In genomic region chr14:104432611-104433231, GRCh38 we compare ENCODE assay signal across 20 cellular contexts.
DNase-seq lines count a peak whose midpoint lies in the region; ATAC-seq and TF ChIP-seq lines count a peak whose summit lies in the region.
"Had no signal": no experiment of that assay in that cellular context is flagged by ENCODE, and none has a peak within 500 bp of the region (broad histone marks: within the 10 kb centered on the region; RNA-seq: fewer than 3 reads in every experiment).

No MANE protein-coding gene starts in this region.

- no peak for TF ChIP-seq POLR2A in upper lobe of left lung (IDR thresholded peaks at IDR 0.05)

- H2AFZ ChIP-seq in H9 (ENCODE audit: low read length): no peak overlapping the region
- H2AFZ ChIP-seq: GM23248 had no signal

- H3K4me2 ChIP-seq in H9 (ENCODE audit: insufficient read depth, insufficient read length, low read length): no peak overlapping the region

- H3K4me1 Mint-ChIP-seq in activated T-cell treated with anti-CD3 and anti-CD28 coated beads, Interleukin-2, amount 50 U/mL, for 24 hours (ENCODE audit: low read depth): no peaks in the 10 kb centered on the region
- peaks cover 6 to 8% of the 10 kb centered on the region in 2 experiments; a peak in 3 of 4 replicates for H3K4me1 Mint-ChIP-seq in H9
- H3K4me1 Mint-ChIP-seq: neural crest cell had no signal

- H4K8ac ChIP-seq in H9 (replicated peaks; ENCODE audit: insufficient read length, low read depth, low read length): no peak overlapping the region

- H3K23ac ChIP-seq in H9 (ENCODE audit: insufficient read length, low read depth, low read length): no peak overlapping the region

- no peaks in the 10 kb centered on the region for H3K4me1 ChIP-seq in H9 (ENCODE audit: insufficient read depth, low read length)
- peaks cover 16 to 20% (median 18%) of the 10 kb centered on the region in 4 donors for H3K4me1 ChIP-seq in upper lobe of left lung

- no peak overlapping the region for H2BK5ac ChIP-seq in H9 (ENCODE audit: insufficient read length, low read length)

- H3K9me3 Mint-ChIP-seq in activated T-cell treated with anti-CD3 and anti-CD28 coated beads, Interleukin-2, amount 50 U/mL, for 24 hours: no peaks in the 10 kb centered on the region
- H3K9me3 Mint-ChIP-seq in H9: no peaks in the 10 kb centered on the region
- H3K9me3 Mint-ChIP-seq: CD4-positive, alpha-beta T cell; neural crest cell; T-helper 1 cell treated with Interleukin-12 subunit alpha and Interleukin-12 subunit beta and Interleukin-4 antibody, amounts not matched to agents 30 μg/mL and 1 μg/mL, for 36 hours had no signal

- no peak overlapping the region for H3K4ac ChIP-seq in H9 (ENCODE audit: low read depth, low read length)

- H2BK20ac ChIP-seq in H9 (ENCODE audit: low read depth, low read length, poor library complexity, severe bottlenecking): no peak overlapping the region

- ATAC-seq in left lobe of liver (no peak), upper lobe of left lung (ENCODE audit: low FRiP score in 2 of 2) (no peak)

- H3K27ac ChIP-seq in H9 (ENCODE audit: insufficient read length, low read depth, low read length): no peak overlapping the region
- H3K27ac ChIP-seq in upper lobe of left lung: no peak overlapping the region
- H3K27ac ChIP-seq: brain microvascular endothelial cell, GM23248, SJCRH30, uterus had no signal

- H3K36me3 Mint-ChIP-seq in activated T-cell treated with anti-CD3 and anti-CD28 coated beads, Interleukin-2, amount 50 U/mL, for 24 hours (ENCODE audit: low read depth): no peaks in the 10 kb centered on the region
- H3K36me3 Mint-ChIP-seq in H9 (ENCODE audit: insufficient read depth in 1 of 3, low read depth in 3 of 3): no peaks in the 10 kb centered on the region
- H3K36me3 Mint-ChIP-seq: activated naive CD8-positive, alpha-beta T cell had no signal

- no peak overlapping the region for H2BK120ac ChIP-seq in H9 (ENCODE audit: low read depth, low read length, poor library complexity, severe bottlenecking)

- no peak overlapping the region for H3K27ac Mint-ChIP-seq in activated T-cell treated with anti-CD3 and anti-CD28 coated beads, Interleukin-2, amount 50 U/mL, for 24 hours
- no peak overlapping the region for H3K27ac Mint-ChIP-seq in H9
- H3K27ac Mint-ChIP-seq: activated naive CD8-positive, alpha-beta T cell; CD4-positive, alpha-beta T cell; T-helper 1 cell treated with Interleukin-12 subunit alpha and Interleukin-12 subunit beta and Interleukin-4 antibody, amounts not matched to agents 30 μg/mL and 1 μg/mL, for 36 hours had no signal

- H3K9ac ChIP-seq in H9 (ENCODE audit: extremely low read depth, insufficient read length, low read length): no peak overlapping the region
- H3K9ac ChIP-seq: GM23248 had no signal

- DNase-seq in activated T-cell treated with anti-CD3 and anti-CD28 coated beads, Interleukin-2, amount 50 U/mL, for 24 hours: peak; percentile 21
- DNase-seq in activated T-cell treated with anti-CD3 and anti-CD28 coated beads for 4 hours: no peak
- DNase-seq in H9: peak; percentile 27
- DNase-seq in left lobe of liver (ENCODE audit: low spot score): peak; percentile 40
- peak; percentile 16 to 82 for DNase-seq in upper lobe of left lung
- no peak for DNase-seq in SK-N-DZ (ENCODE audit: low spot score)
- DNase-seq in amygdala (lab: John Stamatoyannopoulos, UW): no peak
- DNase-seq in CD1c-positive myeloid dendritic cell (ENCODE audit: extremely low spot score): no peak
- DNase-seq: activated CD4-positive, alpha-beta T cell treated with anti-CD3 and anti-CD28 coated beads, Interleukin-2, amount 50 U/mL, for 4 hours; brain microvascular endothelial cell; GDM1; GM23248; IMR-90; NCI-H1436 treated with DMSO at 0.1 percent for 48 hours; SJCRH30; uterus had no signal

- H3K79me1 ChIP-seq in H9 (ENCODE audit: insufficient read depth, low read depth, low read length, poor library complexity, severe bottlenecking): no peaks in the 10 kb centered on the region

- no peaks in the 10 kb centered on the region for H3K36me3 ChIP-seq in upper lobe of left lung
- H3K36me3 ChIP-seq: brain microvascular endothelial cell, SJCRH30, uterus had no signal

- H3K79me2 ChIP-seq in H9 (ENCODE audit: insufficient read depth, low read length): no peaks in the 10 kb centered on the region

- no peak overlapping the region for H3T11ph ChIP-seq in H9 (ENCODE audit: low read length)

- no peaks in the 10 kb centered on the region for H4K20me1 ChIP-seq in H9 (ENCODE audit: control insufficient read depth, insufficient read depth, insufficient read length)

- H2BK12ac ChIP-seq in H9 (ENCODE audit: insufficient read length, low read depth, low read length): no peak overlapping the region

- no peak overlapping the region for H3K4me3 Mint-ChIP-seq in activated T-cell treated with anti-CD3 and anti-CD28 coated beads, Interleukin-2, amount 50 U/mL, for 24 hours
- H3K4me3 Mint-ChIP-seq in H9: no peak overlapping the region
- H3K4me3 Mint-ChIP-seq: activated naive CD8-positive, alpha-beta T cell; CD4-positive, alpha-beta T cell; neural crest cell; T-helper 1 cell treated with Interleukin-12 subunit alpha and Interleukin-12 subunit beta and Interleukin-4 antibody, amounts not matched to agents 30 μg/mL and 1 μg/mL, for 36 hours had no signal

- H3K14ac ChIP-seq in H9 (ENCODE audit: insufficient read depth, low read length): no peak overlapping the region

- no peak overlapping the region for H3K4me3 ChIP-seq in upper lobe of left lung
- H3K4me3 ChIP-seq: GM23248, SJCRH30, uterus had no signal

- TF ChIP-seq EP300 in upper lobe of left lung (IDR thresholded peaks at IDR 0.05): no peak

- no peaks in the 10 kb centered on the region for H3K23me2 ChIP-seq in H9 (ENCODE audit: insufficient read length, low read depth, low read length, poor library complexity, severe bottlenecking)

- no peak overlapping the region for H3K18ac ChIP-seq in H9 (ENCODE audit: insufficient read length, low read depth, low read length)

- no CpG with 5 or more reads among the region's 27 CpGs for WGBS in H9 (ENCODE audit: extremely low coverage, insufficient read length, low lambda C conversion rate)
- WGBS in upper lobe of left lung, 2 donors: 90% methylated on average over 27 of the region's 27 CpGs; no CpG with 5 or more reads in 1 of the 2 donors

- H2BK15ac ChIP-seq in H9 (ENCODE audit: low read depth, low read length): no peak overlapping the region

- no peaks in the 10 kb centered on the region for H3K27me3 ChIP-seq in H9 (ENCODE audit: insufficient read depth, low read length)
- H3K27me3 ChIP-seq in upper lobe of left lung: no peaks in the 10 kb centered on the region
- H3K27me3 ChIP-seq: brain microvascular endothelial cell, SJCRH30, uterus had no signal

- no peaks in the 10 kb centered on the region for H3K9me3 ChIP-seq in H9 (ENCODE audit: control insufficient read depth, low read depth, low read length)
- no peaks in the 10 kb centered on the region for H3K9me3 ChIP-seq in upper lobe of left lung
- H3K9me3 ChIP-seq: SJCRH30, uterus had no signal

- no peak overlapping the region for H3K56ac ChIP-seq in H9 (ENCODE audit: insufficient read length, low read depth, low read length)

- H4K5ac ChIP-seq in H9 (ENCODE audit: insufficient read length, low read depth, low read length): no peak overlapping the region

- H2AK5ac ChIP-seq in H9 (ENCODE audit: insufficient read length, low read length): no peak overlapping the region

- no peak for TF ChIP-seq CTCF in H9 (conservative IDR thresholded peaks at IDR 0.05)
- no peak for TF ChIP-seq CTCF in upper lobe of left lung (IDR thresholded peaks at IDR 0.05)

- H3K27me3 Mint-ChIP-seq in activated T-cell treated with anti-CD3 and anti-CD28 coated beads, Interleukin-2, amount 50 U/mL, for 24 hours: no peaks in the 10 kb centered on the region
- no peaks in the 10 kb centered on the region for H3K27me3 Mint-ChIP-seq in H9 (ENCODE audit: low read depth)
- H3K27me3 Mint-ChIP-seq: activated naive CD8-positive, alpha-beta T cell had no signal

- H4K91ac ChIP-seq in H9 (ENCODE audit: insufficient read length, low read depth, low read length): no peak overlapping the region

Comparison
In these comparisons a context has a peak if more than half of its experiments do, and no peak if none do; other contexts are left out.
1. DNase-seq: peak in activated T-cell treated with anti-CD3 and anti-CD28 coated beads, Interleukin-2, amount 50 U/mL, for 24 hours (single experiment), H9 (single experiment), left lobe of liver (single experiment) and upper lobe of left lung (2 of 2); none in activated T-cell treated with anti-CD3 and anti-CD28 coated beads for 4 hours (single experiment), SK-N-DZ (single experiment), amygdala (0 of 56) and CD1c-positive myeloid dendritic cell (single experiment).